In genomic region chr10:103659674-103660363, GRCh38 we compare ENCODE assay signal across 8 cellular contexts.
A peak's percentile ranks its signal among the peaks of the same experiment; 100 is the strongest.
DNase-seq lines count a peak whose midpoint lies in the region; ATAC-seq and TF ChIP-seq lines count a peak whose summit lies in the region.

No MANE protein-coding gene starts in this region.

- H3F3A ChIP-seq in OCI-LY1 (ENCODE audit: insufficient read depth, low read length) = no peaks in the 10 kb centered on the region

- H3K4me3 Mint-ChIP-seq in activated naive CD8-positive, alpha-beta T cell = peak overlapping the region; percentile 85

- intact Hi-C loops in posterior cingulate gyrus (cut with DNase I) = no loop called here
- intact Hi-C loops in aorta (cut with DNase I) = loop anchor here (5.0 kb wide), 1 partner anchor 38 kb away; no protein-coding TSS in a partner anchor

- H3K27me3 Mint-ChIP-seq in activated naive CD8-positive, alpha-beta T cell = no peaks in the 10 kb centered on the region

- H3K9ac ChIP-seq in OCI-LY1 (ENCODE audit: low read length) = no peak overlapping the region

- H3K79me2 ChIP-seq in OCI-LY1 (ENCODE audit: insufficient read depth, low read length) = no peaks in the 10 kb centered on the region

- H2AFZ ChIP-seq in OCI-LY1 (ENCODE audit: low read length) = no peak overlapping the region

- H3K9me3 Mint-ChIP-seq in activated naive CD8-positive, alpha-beta T cell (ENCODE audit: low read depth) = no peaks in the 10 kb centered on the region

- peak; percentile 29 for TF ChIP-seq POLR2A in GM15510 (IDR thresholded peaks at IDR 0.05; ENCODE audit: borderline replicate concordance, extremely low read depth, insufficient read length)

- no peaks in the 10 kb centered on the region for H4K20me1 ChIP-seq in OCI-LY1 (ENCODE audit: insufficient read depth, low read length)

- peak; percentile 81 for ATAC-seq in HG02884 (IDR thresholded peaks at IDR 0.05; ENCODE audit: unreplicated experiment)
- peak; percentile 81 for ATAC-seq in aorta (ENCODE audit: low FRiP score)

- H3K4me2 ChIP-seq in OCI-LY1 (ENCODE audit: low read length) = 0 out of 2 replicates have a peak overlapping the region, but pooled peaks have one; percentile 17

- H3K36me3 ChIP-seq in OCI-LY1 (ENCODE audit: insufficient read depth, low read length) (no peaks in the 10 kb centered on the region; the same call in 1 of the 2 replicates), aorta (ENCODE audit: control insufficient read depth in 1 of 2, insufficient read depth in 2 of 2, low read length in 1 of 2) (no peaks in the 10 kb centered on the region)

- H3K4me1 Mint-ChIP-seq in activated naive CD8-positive, alpha-beta T cell (ENCODE audit: low read depth) = peaks cover 17% of the 10 kb centered on the region

- H3K4me1 ChIP-seq in OCI-LY1 (ENCODE audit: insufficient read depth, low read length, severe bottlenecking) = no peaks in the 10 kb centered on the region
- H3K4me1 ChIP-seq in aorta (ENCODE audit: control insufficient read depth in 1 of 2, insufficient read depth in 2 of 2, low read length in 2 of 2) = no peaks in the 10 kb centered on the region

- DNase-seq in 8988T = peak; percentile 96
- DNase-seq in glomerular visceral epithelial cell (ENCODE audit: extremely low spot score) = peak; percentile 91
- peak in 7 of 10 donors; percentile 45 to 94 (median 61) for DNase-seq in posterior cingulate gyrus
- DNase-seq in aorta = peak in 1 of 2 donors; percentile 82

- TF ChIP-seq CTCF in OCI-LY1 (IDR thresholded peaks at IDR 0.05; ENCODE audit: low read length) = no peak

- H3K27me3 ChIP-seq in OCI-LY1 (ENCODE audit: insufficient read depth, low read length) (peaks cover 11% of the 10 kb centered on the region; the same call in 1 of the 2 replicates), aorta (ENCODE audit: control insufficient read depth in 1 of 2, insufficient read depth in 2 of 2, low read length in 1 of 2) (no peaks in the 10 kb centered on the region)

- no peak overlapping the region for H3K4me3 ChIP-seq in OCI-LY1 (ENCODE audit: low read depth, low read length, poor library complexity, severe bottlenecking)
- peak overlapping the region; percentile 42 to 70 for H3K4me3 ChIP-seq in aorta (ENCODE audit: low read length in 2 of 2)

- H3K9me3 ChIP-seq in OCI-LY1 (ENCODE audit: low read length) = no peaks in the 10 kb centered on the region
- no peaks in the 10 kb centered on the region for H3K9me3 ChIP-seq in aorta (ENCODE audit: control insufficient read depth, low read length)

- H3K27ac Mint-ChIP-seq in activated naive CD8-positive, alpha-beta T cell = peak overlapping the region; percentile 78

- WGBS in aorta, 2 donors = 9 to 12% methylated on average over 10 to 11 of the region's 11 CpGs

- peaks cover 7% of the 10 kb centered on the region for H3K36me3 Mint-ChIP-seq in activated naive CD8-positive, alpha-beta T cell

- no peaks in the 10 kb centered on the region for H3K9me2 ChIP-seq in OCI-LY1 (ENCODE audit: low read depth, low read length)

- H3K27ac ChIP-seq in OCI-LY1 (ENCODE audit: low read depth, low read length, poor library complexity, severe bottlenecking) (no peak overlapping the region), aorta (ENCODE audit: low read depth in 1 of 2, low read length in 2 of 2) (peak overlapping the region in 1 of 2 donors; percentile 92)
